21 cellular contexts compared by ENCODE assay signal in genomic region chr6:42938428-42938796, GRCh38. TPM values are rescaled to one million over a fixed set of nuclear protein-coding genes. Genes with fewer than 3 reads are reported as not detected.
"Had no signal": no experiment of that assay in that cellular context is flagged by ENCODE, and none has a peak within 500 bp of the region (broad histone marks: within the 10 kb centered on the region; RNA-seq: fewer than 3 reads in every experiment).

No MANE protein-coding gene starts in this region.

- H3K9me3 Mint-ChIP-seq: activated B cell treated with CpG ODN at 0.5 μM for 24 hours; activated CD4-positive, alpha-beta T cell treated with anti-CD3 and anti-CD28 coated beads, Interleukin-2, amount 10 ng/mL, durations not matched to agents 7 days and 5 days; activated naive CD4-positive, alpha-beta T cell treated with anti-CD3 and anti-CD28 coated beads, Interleukin-2, amount 10 ng/mL, durations not matched to agents 7 days and 5 days; activated T-helper 2 cell treated with anti-CD3 and anti-CD28 coated beads, Interferon-gamma antibody, Interleukin-2, Interleukin-4, amounts not matched to agents 10 μg/mL and 5 μg/mL and 100 μg/mL, durations not matched to agents 14 hours and 24 hours and 36 hours; brain; T-helper 2 cell treated with Interferon-gamma antibody and Interleukin-4, amounts not matched to agents 5 μg/mL and 100 μg/mL, for 36 hours had no signal

- DNase-seq: activated B cell treated with CpG ODN at 0.5 μM for 24 hours; activated CD4-positive, alpha-beta T cell treated with anti-CD3 and anti-CD28 coated beads, Interleukin-2, amount 10 ng/mL, durations not matched to agents 7 days and 5 days; activated naive CD4-positive, alpha-beta T cell treated with anti-CD3 and anti-CD28 coated beads, Interleukin-2, amount 10 ng/mL, durations not matched to agents 7 days and 5 days; amygdala; central memory CD4-positive, alpha-beta T cell; cortex of kidney; effector CD8-positive, alpha-beta T cell; foreskin melanocyte; head of caudate nucleus; left colon; stimulated activated CD4-positive, alpha-beta T cell treated with anti-CD3 and anti-CD28 coated beads, Interleukin-4, amount 100 ng/mL, for 24 hours; stomach; testis had no signal

- H3K9me3 ChIP-seq: stomach, testis, upper lobe of left lung had no signal

- H3K27me3 ChIP-seq: stomach, testis, upper lobe of left lung had no signal

- H3K27ac ChIP-seq: testis, upper lobe of left lung had no signal

- H3K4me3 Mint-ChIP-seq: activated B cell treated with CpG ODN at 0.5 μM for 24 hours; activated CD4-positive, alpha-beta T cell treated with anti-CD3 and anti-CD28 coated beads, Interleukin-2, amount 10 ng/mL, durations not matched to agents 7 days and 5 days; activated naive CD4-positive, alpha-beta T cell treated with anti-CD3 and anti-CD28 coated beads, Interleukin-2, amount 10 ng/mL, durations not matched to agents 7 days and 5 days; brain; T-helper 2 cell treated with Interferon-gamma antibody and Interleukin-4, amounts not matched to agents 5 μg/mL and 100 μg/mL, for 36 hours had no signal

- H3K27me3 Mint-ChIP-seq: activated B cell treated with CpG ODN at 0.5 μM for 24 hours; activated CD4-positive, alpha-beta T cell treated with anti-CD3 and anti-CD28 coated beads, Interleukin-2, amount 10 ng/mL, durations not matched to agents 7 days and 5 days; activated naive CD4-positive, alpha-beta T cell treated with anti-CD3 and anti-CD28 coated beads, Interleukin-2, amount 10 ng/mL, durations not matched to agents 7 days and 5 days; brain had no signal

- ATAC-seq: left colon had no signal

- H3K27ac Mint-ChIP-seq: activated B cell treated with CpG ODN at 0.5 μM for 24 hours; activated CD4-positive, alpha-beta T cell treated with anti-CD3 and anti-CD28 coated beads, Interleukin-2, amount 10 ng/mL, durations not matched to agents 7 days and 5 days; activated naive CD4-positive, alpha-beta T cell treated with anti-CD3 and anti-CD28 coated beads, Interleukin-2, amount 10 ng/mL, durations not matched to agents 7 days and 5 days; activated T-helper 2 cell treated with anti-CD3 and anti-CD28 coated beads, Interferon-gamma antibody, Interleukin-2, Interleukin-4, amounts not matched to agents 10 μg/mL and 5 μg/mL and 100 μg/mL, durations not matched to agents 14 hours and 24 hours and 36 hours had no signal

- H3K4me3 ChIP-seq: lung, stomach, testis, upper lobe of left lung had no signal

RNA-seq across cellular contexts. Expression of gene GNMT, which starts 22.1 kb away (rescaled TPM):
- total RNA-seq: fibroblast of lung, skeletal muscle tissue had no signal

RNA-seq across cellular contexts. Expression of gene PTCRA, which starts 22.6 kb away (rescaled TPM):
- total RNA-seq: activated B cell treated with CpG ODN at 0.5 μM for 24 hours; activated CD4-positive, alpha-beta T cell treated with anti-CD3 and anti-CD28 coated beads, Interleukin-2, amount 10 ng/mL, durations not matched to agents 7 days and 5 days; activated CD8-positive, alpha-beta memory T cell treated with anti-CD3 and anti-CD28 coated beads for 36 hours; activated T-helper 2 cell treated with anti-CD3 and anti-CD28 coated beads, Interferon-gamma antibody, Interleukin-2, Interleukin-4, amounts not matched to agents 10 μg/mL and 5 μg/mL and 100 μg/mL, durations not matched to agents 14 hours and 24 hours and 36 hours; fibroblast of lung; left colon; stomach had no signal
- polyA plus RNA-seq: fibroblast of lung, stomach had no signal
